In genomic region chr2:235651643-235652042, GRCh38 we compare ENCODE assay signal across 20 cellular contexts.
"Had no signal": no experiment of that assay in that cellular context is flagged by ENCODE, and none has a peak within 500 bp of the region (broad histone marks: within the 10 kb centered on the region; RNA-seq: fewer than 3 reads in every experiment).

No MANE protein-coding gene starts in this region.

- ATAC-seq: mucosa of descending colon; right lobe of liver; stimulated activated naive B cell treated with anti-CD40 and anti-IgM and Interleukin-4, amounts not matched to agents 10 μg/mL and 1 μg/mL and 100 μg/mL, for 72 hours; upper lobe of right lung had no signal

- H3K27me3 ChIP-seq: right lobe of liver, tibial nerve, upper lobe of right lung, uterus had no signal

- DNase-seq: cortex of kidney; effector memory CD8-positive, alpha-beta T cell; mucosa of descending colon; naive B cell; right lobe of liver; small intestine; stimulated activated CD4-positive, alpha-beta T cell treated with anti-CD3 and anti-CD28 coated beads, Interleukin-15, amount 100 ng/mL, for 24 hours; stimulated activated CD4-positive, alpha-beta T cell treated with anti-CD3 and anti-CD28 coated beads, Interleukin-2, amount 100 ng/mL, for 48 hours; stimulated activated naive B cell treated with anti-CD40 and anti-IgM and Interleukin-4, amounts not matched to agents 10 μg/mL and 1 μg/mL and 100 μg/mL, for 72 hours; upper lobe of right lung; uterus had no signal

- H3K4me3 ChIP-seq: lung, mucosa of descending colon, right lobe of liver, thoracic aorta, tibial nerve, upper lobe of right lung, uterus had no signal

- H3K9me3 ChIP-seq: mucosa of descending colon, neutrophil, right lobe of liver, thoracic aorta, tibial nerve, upper lobe of right lung, uterus had no signal

- H3K9me3 Mint-ChIP-seq: effector memory CD8-positive, alpha-beta T cell; memory B cell; nephron; stimulated activated naive CD8-positive, alpha-beta T cell treated with anti-CD3 and anti-CD28 coated beads, Interleukin-15, Interleukin-2, amounts not matched to agents 100 ng/mL and 50 ng/mL, for 24 hours had no signal

- H2AFZ ChIP-seq: parathyroid adenoma had no signal

- H3K4me1 Mint-ChIP-seq: memory B cell; naive B cell; stimulated activated naive B cell treated with anti-CD40 and anti-IgM and Interleukin-4, amounts not matched to agents 10 μg/mL and 1 μg/mL and 100 μg/mL, for 72 hours had no signal

- H3K27ac ChIP-seq: neutrophil, parathyroid adenoma, right lobe of liver, thoracic aorta, tibial nerve, upper lobe of right lung, uterus had no signal

- H3K36me3 ChIP-seq: neutrophil, right lobe of liver, thoracic aorta, tibial nerve, upper lobe of right lung, uterus had no signal

- H3K4me1 ChIP-seq: parathyroid adenoma, right lobe of liver, uterus had no signal

- H3K27ac Mint-ChIP-seq: memory B cell; naive B cell; nephron; progenitor cell of endocrine pancreas; stimulated activated naive B cell treated with anti-CD40 and anti-IgM and Interleukin-4, amounts not matched to agents 10 μg/mL and 1 μg/mL and 100 μg/mL, for 72 hours; stimulated activated naive CD8-positive, alpha-beta T cell treated with anti-CD3 and anti-CD28 coated beads, Interleukin-15, Interleukin-2, amounts not matched to agents 100 ng/mL and 50 ng/mL, for 24 hours had no signal

- H3K4me3 Mint-ChIP-seq: memory B cell; naive B cell; nephron; stimulated activated naive B cell treated with anti-CD40 and anti-IgM and Interleukin-4, amounts not matched to agents 10 μg/mL and 1 μg/mL and 100 μg/mL, for 72 hours; stimulated activated naive CD8-positive, alpha-beta T cell treated with anti-CD3 and anti-CD28 coated beads, Interleukin-15, Interleukin-2, amounts not matched to agents 100 ng/mL and 50 ng/mL, for 24 hours had no signal

- H3K9ac ChIP-seq: parathyroid adenoma had no signal

- H3K27me3 Mint-ChIP-seq: progenitor cell of endocrine pancreas had no signal

- H3K36me3 Mint-ChIP-seq: memory B cell; naive B cell; stimulated activated naive B cell treated with anti-CD40 and anti-IgM and Interleukin-4, amounts not matched to agents 10 μg/mL and 1 μg/mL and 100 μg/mL, for 72 hours had no signal
